Comparison of ENCODE assay signal across 19 cellular contexts in genomic region chr2:64342195-64343099, GRCh38.
"Had no signal": no experiment of that assay in that cellular context is flagged by ENCODE, and none has a peak within 500 bp of the region (broad histone marks: within the 10 kb centered on the region; RNA-seq: fewer than 3 reads in every experiment).

No MANE protein-coding gene starts in this region.

- H3K4me1 ChIP-seq: lower lobe of right lung, pancreas, right lobe of liver, stomach, upper lobe of right lung had no signal

- H3K27me3 ChIP-seq: hepatocyte, neutrophil, pancreas, right lobe of liver, stomach, upper lobe of right lung had no signal

- FAIRE-seq: endothelial cell of umbilical vein, pancreas, small intestine had no signal

- H3K4me3 ChIP-seq: hepatocyte, lower lobe of right lung, pancreas, right lobe of liver, stomach, thoracic aorta, upper lobe of right lung had no signal

- H3K9me3 ChIP-seq: lower lobe of right lung, neutrophil, pancreas, right lobe of liver, stomach, thoracic aorta, upper lobe of right lung had no signal

- H3K36me3 ChIP-seq: lower lobe of right lung, neutrophil, pancreas, right lobe of liver, stomach, thoracic aorta, upper lobe of right lung had no signal

- H3K27ac ChIP-seq: hepatocyte, lower lobe of right lung, neutrophil, pancreas, right lobe of liver, stomach, thoracic aorta, upper lobe of right lung, VCaP had no signal

- ATAC-seq: activated naive CD4-positive, alpha-beta T cell treated with anti-CD3 and anti-CD28 coated beads, Interleukin-2, amount 50 U/mL, for 72 hours; lower lobe of right lung; natural killer cell treated with Interleukin-12 subunit alpha and Interleukin-12 subunit beta and Interleukin-15 and Interleukin-18, amount 100 ng/mL, for 72 hours; pancreas; right lobe of liver; upper lobe of right lung had no signal

- DNase-seq: activated CD4-positive, alpha-beta T cell treated with anti-CD3 and anti-CD28 coated beads, Interleukin-2, amount 50 U/mL, for 4 hours; activated CD4-positive, CD25-positive, alpha-beta regulatory T cell treated with anti-CD3 and anti-CD28 coated beads, Interleukin-2, amount 50 U/mL, for 72 hours; activated gamma-delta T cell; effector memory CD4-positive, alpha-beta T cell; lower lobe of right lung; pancreas; right lobe of liver; small intestine; stimulated activated CD4-positive, alpha-beta T cell treated with anti-CD3 and anti-CD28 coated beads, Interleukin-15, amount 100 ng/mL, for 24 hours; stimulated activated CD4-positive, alpha-beta T cell treated with anti-CD3 and anti-CD28 coated beads, Interleukin-2, amount 100 ng/mL, for 48 hours; stomach; upper lobe of right lung had no signal
